2 cellular contexts compared by ENCODE assay signal in the genomic region with DNA sequence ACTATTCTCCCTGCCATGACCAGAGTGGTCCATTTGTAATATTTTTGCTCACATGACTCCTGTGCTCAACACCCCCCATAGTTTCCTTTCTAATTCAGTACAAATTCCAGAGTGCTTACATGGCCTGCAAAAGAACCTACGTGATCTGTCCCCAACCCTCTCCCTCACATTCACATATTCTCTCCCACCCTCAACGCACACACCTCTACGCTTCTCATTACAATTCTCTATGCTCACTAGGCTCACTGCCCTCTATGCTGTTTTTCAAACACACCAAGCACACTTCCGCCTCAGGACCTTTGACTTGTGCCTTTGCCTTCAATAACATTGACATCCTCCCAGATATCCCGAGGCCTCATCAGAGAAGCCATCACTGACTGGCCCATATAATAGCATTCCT.
TF ChIP-seq lines count a peak whose summit lies in the region.

No MANE protein-coding gene starts in this region.

TF ChIP-seq in GM23338, 12 proteins besides CTCF, POLR2A, EP300 and RAD21:
- TF ChIP-seq NANOG (IDR thresholded peaks at IDR 0.05; ENCODE audit: borderline replicate concordance): no peak
- TF ChIP-seq, protein P1, sequence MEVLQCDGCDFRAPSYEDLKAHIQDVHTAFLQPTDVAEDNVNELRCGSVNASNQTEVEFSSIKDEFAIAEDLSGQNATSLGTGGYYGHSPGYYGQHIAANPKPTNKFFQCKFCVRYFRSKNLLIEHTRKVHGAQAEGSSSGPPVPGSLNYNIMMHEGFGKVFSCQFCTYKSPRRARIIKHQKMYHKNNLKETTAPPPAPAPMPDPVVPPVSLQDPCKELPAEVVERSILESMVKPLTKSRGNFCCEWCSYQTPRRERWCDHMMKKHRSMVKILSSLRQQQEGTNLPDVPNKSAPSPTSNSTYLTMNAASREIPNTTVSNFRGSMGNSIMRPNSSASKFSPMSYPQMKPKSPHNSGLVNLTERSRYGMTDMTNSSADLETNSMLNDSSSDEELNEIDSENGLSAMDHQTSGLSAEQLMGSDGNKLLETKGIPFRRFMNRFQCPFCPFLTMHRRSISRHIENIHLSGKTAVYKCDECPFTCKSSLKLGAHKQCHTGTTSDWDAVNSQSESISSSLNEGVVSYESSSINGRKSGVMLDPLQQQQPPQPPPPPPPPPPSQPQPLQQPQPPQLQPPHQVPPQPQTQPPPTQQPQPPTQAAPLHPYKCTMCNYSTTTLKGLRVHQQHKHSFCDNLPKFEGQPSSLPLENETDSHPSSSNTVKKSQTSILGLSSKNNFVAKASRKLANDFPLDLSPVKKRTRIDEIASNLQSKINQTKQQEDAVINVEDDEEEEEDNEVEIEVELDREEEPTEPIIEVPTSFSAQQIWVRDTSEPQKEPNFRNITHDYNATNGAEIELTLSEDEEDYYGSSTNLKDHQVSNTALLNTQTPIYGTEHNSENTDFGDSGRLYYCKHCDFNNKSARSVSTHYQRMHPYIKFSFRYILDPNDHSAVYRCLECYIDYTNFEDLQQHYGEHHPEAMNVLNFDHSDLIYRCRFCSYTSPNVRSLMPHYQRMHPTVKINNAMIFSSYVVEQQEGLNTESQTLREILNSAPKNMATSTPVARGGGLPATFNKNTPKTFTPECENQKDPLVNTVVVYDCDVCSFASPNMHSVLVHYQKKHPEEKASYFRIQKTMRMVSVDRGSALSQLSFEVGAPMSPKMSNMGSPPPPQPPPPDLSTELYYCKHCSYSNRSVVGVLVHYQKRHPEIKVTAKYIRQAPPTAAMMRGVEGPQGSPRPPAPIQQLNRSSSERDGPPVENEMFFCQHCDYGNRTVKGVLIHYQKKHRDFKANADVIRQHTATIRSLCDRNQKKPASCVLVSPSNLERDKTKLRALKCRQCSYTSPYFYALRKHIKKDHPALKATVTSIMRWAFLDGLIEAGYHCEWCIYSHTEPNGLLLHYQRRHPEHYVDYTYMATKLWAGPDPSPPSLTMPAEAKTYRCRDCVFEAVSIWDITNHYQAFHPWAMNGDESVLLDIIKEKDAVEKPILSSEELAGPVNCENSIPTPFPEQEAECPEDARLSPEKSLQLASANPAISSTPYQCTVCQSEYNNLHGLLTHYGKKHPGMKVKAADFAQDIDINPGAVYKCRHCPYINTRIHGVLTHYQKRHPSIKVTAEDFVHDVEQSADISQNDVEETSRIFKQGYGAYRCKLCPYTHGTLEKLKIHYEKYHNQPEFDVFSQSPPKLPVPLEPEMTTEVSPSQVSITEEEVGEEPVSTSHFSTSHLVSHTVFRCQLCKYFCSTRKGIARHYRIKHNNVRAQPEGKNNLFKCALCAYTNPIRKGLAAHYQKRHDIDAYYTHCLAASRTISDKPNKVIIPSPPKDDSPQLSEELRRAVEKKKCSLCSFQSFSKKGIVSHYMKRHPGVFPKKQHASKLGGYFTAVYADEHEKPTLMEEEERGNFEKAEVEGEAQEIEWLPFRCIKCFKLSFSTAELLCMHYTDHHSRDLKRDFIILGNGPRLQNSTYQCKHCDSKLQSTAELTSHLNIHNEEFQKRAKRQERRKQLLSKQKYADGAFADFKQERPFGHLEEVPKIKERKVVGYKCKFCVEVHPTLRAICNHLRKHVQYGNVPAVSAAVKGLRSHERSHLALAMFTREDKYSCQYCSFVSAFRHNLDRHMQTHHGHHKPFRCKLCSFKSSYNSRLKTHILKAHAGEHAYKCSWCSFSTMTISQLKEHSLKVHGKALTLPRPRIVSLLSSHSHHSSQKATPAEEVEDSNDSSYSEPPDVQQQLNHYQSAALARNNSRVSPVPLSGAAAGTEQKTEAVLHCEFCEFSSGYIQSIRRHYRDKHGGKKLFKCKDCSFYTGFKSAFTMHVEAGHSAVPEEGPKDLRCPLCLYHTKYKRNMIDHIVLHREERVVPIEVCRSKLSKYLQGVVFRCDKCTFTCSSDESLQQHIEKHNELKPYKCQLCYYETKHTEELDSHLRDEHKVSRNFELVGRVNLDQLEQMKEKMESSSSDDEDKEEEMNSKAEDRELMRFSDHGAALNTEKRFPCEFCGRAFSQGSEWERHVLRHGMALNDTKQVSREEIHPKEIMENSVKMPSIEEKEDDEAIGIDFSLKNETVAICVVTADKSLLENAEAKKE (CRISPR knock-in tag; IDR thresholded peaks at IDR 0.05): no peak
- TF ChIP-seq ZNF331 (CRISPR knock-in tag; IDR thresholded peaks at IDR 0.05; ENCODE audit: low read depth): no peak
- TF ChIP-seq ZNF114 (CRISPR knock-in tag; IDR thresholded peaks at IDR 0.05): no peak
- TF ChIP-seq EZH2phosphoT487 (IDR thresholded peaks at IDR 0.05; ENCODE audit: unreplicated experiment): no peak
- TF ChIP-seq EZH2 (IDR thresholded peaks at IDR 0.05; ENCODE audit: low read depth, unreplicated experiment): no peak
TF ChIP-seq in GM23338: peak in this region for 0.

TF ChIP-seq in H1, 55 proteins besides CTCF, POLR2A, EP300 and RAD21:
- no peak for TF ChIP-seq E2F6 (IDR thresholded peaks at IDR 0.05)
- no peak for TF ChIP-seq ZNF274 (IDR thresholded peaks at IDR 0.05; ENCODE audit: borderline replicate concordance, extremely low read depth, low read length)
- TF ChIP-seq RXRA (IDR thresholded peaks at IDR 0.05; ENCODE audit: insufficient read depth, low read depth, low read length): no peak
- no peak for TF ChIP-seq GTF2F1 (IDR thresholded peaks at IDR 0.05; ENCODE audit: borderline replicate concordance, low read depth, low read length)
- no peak for TF ChIP-seq EZH2 (IDR thresholded peaks at IDR 0.05; ENCODE audit: low read depth, low read length, severe bottlenecking)
- no peak for TF ChIP-seq HDAC6 (IDR thresholded peaks at IDR 0.05; ENCODE audit: low read depth, low read length)
- TF ChIP-seq ASH2L (IDR thresholded peaks at IDR 0.05; ENCODE audit: low read length): no peak
- TF ChIP-seq MAFK (IDR thresholded peaks at IDR 0.05; ENCODE audit: low read depth, low read length): no peak
- TF ChIP-seq ATF2 (IDR thresholded peaks at IDR 0.05; ENCODE audit: low read length): no peak
- TF ChIP-seq, protein P2, sequence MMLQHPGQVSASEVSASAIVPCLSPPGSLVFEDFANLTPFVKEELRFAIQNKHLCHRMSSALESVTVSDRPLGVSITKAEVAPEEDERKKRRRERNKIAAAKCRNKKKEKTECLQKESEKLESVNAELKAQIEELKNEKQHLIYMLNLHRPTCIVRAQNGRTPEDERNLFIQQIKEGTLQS (IDR thresholded peaks at IDR 0.05; ENCODE audit: insufficient read depth, low read depth, low read length): no peak
- TF ChIP-seq JUN (IDR thresholded peaks at IDR 0.05; ENCODE audit: low read depth, low read length): no peak
- TF ChIP-seq NANOG (IDR thresholded peaks at IDR 0.05; ENCODE audit: insufficient read depth, low read depth, low read length, poor library complexity, severe bottlenecking): no peak
- no peak for TF ChIP-seq RFX5 (IDR thresholded peaks at IDR 0.05; ENCODE audit: borderline replicate concordance, low read depth, low read length)
- no peak for TF ChIP-seq CBX8 (IDR thresholded peaks at IDR 0.05; ENCODE audit: borderline replicate concordance, low read depth, low read length)
